17 cellular contexts compared by ENCODE assay signal in the genomic region with DNA sequence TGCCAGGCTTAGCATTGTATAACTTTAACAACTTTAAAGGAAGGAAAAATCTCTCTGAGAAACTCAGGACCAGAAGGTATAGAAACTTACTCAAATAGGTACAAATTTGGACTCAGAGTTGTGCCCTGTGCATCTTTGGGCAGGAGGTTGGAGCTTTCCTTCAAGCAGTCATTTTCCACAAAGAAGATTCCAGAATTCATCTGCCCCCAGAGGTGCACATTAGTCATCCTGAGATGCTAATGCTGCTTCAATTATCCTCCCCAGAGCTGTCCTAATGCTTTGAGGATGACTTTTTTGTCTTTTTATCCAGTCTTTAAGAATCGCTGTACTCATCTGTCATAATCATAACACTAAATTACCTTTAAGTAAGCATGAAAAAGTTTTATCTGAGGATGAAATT.
DNase-seq lines count a peak whose midpoint lies in the region; TF ChIP-seq lines count a peak whose summit lies in the region.
"Had no signal": no experiment of that assay in that cellular context is flagged by ENCODE, and none has a peak within 500 bp of the region (broad histone marks: within the 10 kb centered on the region; RNA-seq: fewer than 3 reads in every experiment).

No MANE protein-coding gene starts in this region.

- H3K4me1 ChIP-seq in A673 (ENCODE audit: insufficient read depth, low read length, poor library complexity, severe bottlenecking) (peaks cover 34% of the 10 kb centered on the region), BLaER1 (peaks cover 36% of the 10 kb centered on the region), GM23248 (ENCODE audit: insufficient read depth) (no peaks in the 10 kb centered on the region)

- H2AFZ ChIP-seq in GM23248: no peak overlapping the region

- no TSS peak for BruUV-seq in A673 (replicated peaks; lab: Mats Ljungman, UMichigan)

- in situ Hi-C loops in GM23248 (cut with MboI): no loop called here

- H3F3A ChIP-seq in GM23248 (ENCODE audit: insufficient read depth): no peaks in the 10 kb centered on the region

- peaks cover 5% of the 10 kb centered on the region; the same call in 1 of the 2 replicates for H3K79me2 ChIP-seq in GM23248 (ENCODE audit: insufficient read depth)

- intact Hi-C loops in A673 (cut with micrococcal nuclease; ENCODE audit: unreplicated experiment) (no loop called here), dorsolateral prefrontal cortex (cut with DNase I) (loop anchor here in 1 of 2 donors (10.0 kb wide), 1 partner anchor 176 kb away; no protein-coding TSS in a partner anchor)

- H3K9me3 ChIP-seq in A673 (ENCODE audit: low read depth, low read length, poor library complexity, severe bottlenecking) (no peaks in the 10 kb centered on the region), BLaER1 (no peaks in the 10 kb centered on the region), GM23248 (ENCODE audit: low read depth) (no peaks in the 10 kb centered on the region)
- H3K9me3 ChIP-seq: A549 had no signal

- H4K20me1 ChIP-seq in BLaER1: peaks cover 31% of the 10 kb centered on the region; the same call in 1 of the 2 replicates
- H4K20me1 ChIP-seq in GM23248 (ENCODE audit: insufficient read depth): no peaks in the 10 kb centered on the region

- DNase-seq in A673 (ENCODE audit: low spot score) (no peak), GM23248 (peak; percentile 35), putamen (ENCODE audit: low spot score) (peak; percentile 59), dorsolateral prefrontal cortex (no peak), glomerular visceral epithelial cell (ENCODE audit: extremely low spot score) (no peak)
- no peak for DNase-seq in activated T-cell treated with anti-CD3 and anti-CD28 coated beads, Interleukin-2, amount 50 U/mL, for 48 hours
- DNase-seq: 8988T; Calu3; CD4-positive, alpha-beta memory T cell; COR-L47; DMS53; DMS79 treated with DMSO at 0.1 percent for 48 hours; H7; HCEC 1CT had no signal

- CTCF ChIA-PET in A673 (lab: Charles Lee): interaction anchor here (1.4 kb wide), 1 partner anchor 466 kb away, joined by 4 read pairs; no protein-coding TSS in a partner anchor

- H3K27ac ChIP-seq in A673 (ENCODE audit: low read depth, low read length, poor library complexity, severe bottlenecking) (peak overlapping the region; percentile 59), BLaER1 (no peak overlapping the region), GM23248 (no peak overlapping the region), dorsolateral prefrontal cortex (no peak overlapping the region)
- H3K27ac ChIP-seq: A549 had no signal

- H3K4me2 ChIP-seq in BLaER1: peak overlapping the region; percentile 66
- H3K4me2 ChIP-seq in GM23248 (ENCODE audit: unreplicated experiment): no peak overlapping the region
- H3K4me2 ChIP-seq: A549 had no signal

- H3K36me3 ChIP-seq in A673 (ENCODE audit: insufficient read depth, low read length, poor library complexity, severe bottlenecking) (no peaks in the 10 kb centered on the region), BLaER1 (peaks cover 44% of the 10 kb centered on the region), GM23248 (ENCODE audit: low read depth) (peaks cover 20% of the 10 kb centered on the region; the same call in 1 of the 2 replicates)

- POLR2A ChIA-PET in A673 (lab: Charles Lee; ENCODE audit: low non-redundant PET): no interaction called here

- TF ChIP-seq CTCF in A673 (conservative IDR thresholded peaks at IDR 0.05; ENCODE audit: low read depth, low read length): no peak
- no peak for TF ChIP-seq CTCF in dorsolateral prefrontal cortex (IDR thresholded peaks at IDR 0.05 in 54 of 56, conservative IDR thresholded peaks at IDR 0.05 in 2 of 56; ENCODE audit: low read depth in 1 of 56, partially characterized antibody in 56 of 56)

- H3K9me2 ChIP-seq in GM23248 (ENCODE audit: insufficient read depth): no peaks in the 10 kb centered on the region

- H3K4me3 ChIP-seq in A673 (ENCODE audit: low read depth, low read length, poor library complexity, severe bottlenecking) (no peak overlapping the region), BLaER1 (no peak overlapping the region), GM23248 (no peak overlapping the region), dorsolateral prefrontal cortex (no peak overlapping the region)
- H3K4me3 ChIP-seq: A549, GM12878 had no signal

- no peaks in the 10 kb centered on the region for H3K27me3 ChIP-seq in A673 (replicated peaks; ENCODE audit: insufficient read depth, low read depth, low read length, poor library complexity)
- no peaks in the 10 kb centered on the region for H3K27me3 ChIP-seq in BLaER1
- no peaks in the 10 kb centered on the region for H3K27me3 ChIP-seq in GM23248 (replicated peaks; ENCODE audit: insufficient read depth)
- H3K27me3 ChIP-seq in dorsolateral prefrontal cortex: no peaks in the 10 kb centered on the region

- no peak overlapping the region for H3K9ac ChIP-seq in BLaER1
- H3K9ac ChIP-seq in GM23248: no peak overlapping the region

- 82 to 85% methylated on average over 1 of the region's 1 CpG for WGBS in GM23248 (ENCODE audit: low coverage in 1 of 2, low lambda C conversion rate in 2 of 2, missing lambda C conversion rate in 2 of 2), 2 experiments

Comparison
In these comparisons a context has a peak if more than half of its experiments do, and no peak if none do; other contexts are left out.
1. DNase-seq: peak in GM23248 (single experiment) and putamen (single experiment); none in A673 (single experiment), dorsolateral prefrontal cortex (0 of 10), activated T-cell treated with anti-CD3 and anti-CD28 coated beads, Interleukin-2, amount 50 U/mL, for 48 hours (0 of 2) and glomerular visceral epithelial cell (single experiment).